27 cellular contexts compared by ENCODE assay signal in the genomic region with DNA sequence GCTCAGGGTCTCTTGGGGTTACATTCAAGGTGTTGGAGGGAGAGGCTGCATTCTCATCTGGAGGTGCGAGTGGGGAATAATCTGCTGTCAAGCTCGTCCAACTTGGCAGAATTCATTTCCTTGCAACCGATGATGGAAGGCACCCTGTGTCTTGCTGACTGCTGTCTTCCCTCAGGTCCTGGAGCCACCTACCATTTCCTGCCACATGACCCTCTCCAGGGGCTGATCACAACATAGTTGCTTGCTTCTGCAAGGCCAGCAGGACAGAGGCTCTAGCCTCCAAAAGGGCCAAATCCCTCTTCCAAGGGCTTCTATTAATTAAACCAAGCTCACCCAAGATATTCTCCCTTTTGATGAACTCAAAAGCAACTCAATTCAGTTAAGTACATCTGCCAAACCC. TPM values are rescaled to one million over a fixed set of nuclear protein-coding genes. Genes with fewer than 3 reads are reported as not detected.
"Had no signal": no experiment of that assay in that cellular context is flagged by ENCODE, and none has a peak within 500 bp of the region (broad histone marks: within the 10 kb centered on the region; RNA-seq: fewer than 3 reads in every experiment).

No MANE protein-coding gene starts in this region.

- H3K9me3 ChIP-seq: esophagus squamous epithelium, gastroesophageal sphincter had no signal

- H3K27me3 ChIP-seq: brain microvascular endothelial cell, esophagus squamous epithelium, gastroesophageal sphincter had no signal

- ATAC-seq: gastroesophageal sphincter had no signal

- H3K27ac Mint-ChIP-seq: activated CD4-positive, alpha-beta memory T cell treated with anti-CD3 and anti-CD28 coated beads, Interleukin-2, amount 10 ng/mL, durations not matched to agents 7 days and 5 days; activated CD4-positive, alpha-beta T cell treated with anti-CD3 and anti-CD28 coated beads, Interleukin-2, amount 10 ng/mL, durations not matched to agents 7 days and 5 days; activated naive CD8-positive, alpha-beta T cell; activated T-cell treated with anti-CD3 and anti-CD28 coated beads, Interleukin-2, amount 50 U/mL, for 24 hours; activated T-cell treated with anti-CD3 and anti-CD28 coated beads, Interleukin-2, amount 50 U/mL, for 72 hours had no signal

- DNase-seq: activated CD4-positive, alpha-beta memory T cell treated with anti-CD3 and anti-CD28 coated beads, Interleukin-2, amount 10 ng/mL, durations not matched to agents 7 days and 5 days; activated CD4-positive, alpha-beta T cell treated with anti-CD3 and anti-CD28 coated beads for 4 hours; activated CD4-positive, alpha-beta T cell treated with anti-CD3 and anti-CD28 coated beads, Interleukin-2, amount 10 ng/mL, durations not matched to agents 7 days and 5 days; activated CD4-positive, alpha-beta T cell treated with anti-CD3 and anti-CD28 coated beads, Interleukin-2, amount 50 U/mL, for 4 hours; activated CD4-positive, CD25-positive, alpha-beta regulatory T cell; activated CD4-positive, CD25-positive, alpha-beta regulatory T cell treated with anti-CD3 and anti-CD28 coated beads, Interleukin-2, amount 50 U/mL, for 72 hours; activated CD8-positive, alpha-beta memory T cell treated with anti-CD3 and anti-CD28 coated beads, Interleukin-2, amount 50 U/mL, for 48 hours; activated gamma-delta T cell; activated naive CD4-positive, alpha-beta T cell treated with anti-CD3 and anti-CD28 coated beads, Interleukin-2, amount 50 U/mL, for 16 hours; activated naive CD4-positive, alpha-beta T cell treated with Interleukin-2 at 50 U/mL for 16 hours; activated T-cell treated with anti-CD3 and anti-CD28 coated beads for 4 hours; activated T-cell treated with anti-CD3 and anti-CD28 coated beads, Interleukin-2, amount 50 U/mL, for 24 hours; activated T-cell treated with anti-CD3 and anti-CD28 coated beads, Interleukin-2, amount 50 U/mL, for 72 hours; amniotic stem cell; anterior cingulate cortex; brain microvascular endothelial cell; caudate nucleus; cortex of kidney; effector CD8-positive, alpha-beta T cell; esophagus squamous epithelium; foreskin melanocyte; T-helper 1 cell; T-helper 2 cell had no signal

- H3K4me1 ChIP-seq: esophagus squamous epithelium, gastroesophageal sphincter had no signal

- H3K36me3 ChIP-seq: brain microvascular endothelial cell had no signal

- H3K27me3 Mint-ChIP-seq: activated CD4-positive, alpha-beta memory T cell treated with anti-CD3 and anti-CD28 coated beads, Interleukin-2, amount 10 ng/mL, durations not matched to agents 7 days and 5 days; activated CD4-positive, alpha-beta T cell treated with anti-CD3 and anti-CD28 coated beads, Interleukin-2, amount 10 ng/mL, durations not matched to agents 7 days and 5 days; activated naive CD8-positive, alpha-beta T cell; activated T-cell treated with anti-CD3 and anti-CD28 coated beads, Interleukin-2, amount 50 U/mL, for 24 hours had no signal

- H3K4me3 Mint-ChIP-seq: activated CD4-positive, alpha-beta memory T cell treated with anti-CD3 and anti-CD28 coated beads, Interleukin-2, amount 10 ng/mL, durations not matched to agents 7 days and 5 days; activated CD4-positive, alpha-beta T cell treated with anti-CD3 and anti-CD28 coated beads, Interleukin-2, amount 10 ng/mL, durations not matched to agents 7 days and 5 days; activated naive CD8-positive, alpha-beta T cell; activated T-cell treated with anti-CD3 and anti-CD28 coated beads, Interleukin-2, amount 50 U/mL, for 24 hours; activated T-cell treated with anti-CD3 and anti-CD28 coated beads, Interleukin-2, amount 50 U/mL, for 72 hours had no signal

- H3K4me3 ChIP-seq: esophagus squamous epithelium, gastroesophageal sphincter had no signal

- H3K27ac ChIP-seq: brain microvascular endothelial cell, epithelial cell of prostate, esophagus squamous epithelium, gastroesophageal sphincter had no signal

- H3K9me3 Mint-ChIP-seq: activated CD4-positive, alpha-beta memory T cell treated with anti-CD3 and anti-CD28 coated beads, Interleukin-2, amount 10 ng/mL, durations not matched to agents 7 days and 5 days; activated CD4-positive, alpha-beta T cell treated with anti-CD3 and anti-CD28 coated beads, Interleukin-2, amount 10 ng/mL, durations not matched to agents 7 days and 5 days; activated T-cell treated with anti-CD3 and anti-CD28 coated beads, Interleukin-2, amount 50 U/mL, for 24 hours; activated T-cell treated with anti-CD3 and anti-CD28 coated beads, Interleukin-2, amount 50 U/mL, for 72 hours had no signal

- H3K4me1 Mint-ChIP-seq: activated CD4-positive, alpha-beta memory T cell treated with anti-CD3 and anti-CD28 coated beads, Interleukin-2, amount 10 ng/mL, durations not matched to agents 7 days and 5 days had no signal

RNA-seq across cellular contexts. Expression of a gene that starts 56.1 kb away (rescaled TPM):
- total RNA-seq: activated CD4-positive, alpha-beta T cell treated with anti-CD3 and anti-CD28 coated beads, Interleukin-2, amount 10 ng/mL, durations not matched to agents 7 days and 5 days had no signal
- polyA plus RNA-seq: fibroblast of lung had no signal
